9 cellular contexts compared by ENCODE assay signal in the genomic region with DNA sequence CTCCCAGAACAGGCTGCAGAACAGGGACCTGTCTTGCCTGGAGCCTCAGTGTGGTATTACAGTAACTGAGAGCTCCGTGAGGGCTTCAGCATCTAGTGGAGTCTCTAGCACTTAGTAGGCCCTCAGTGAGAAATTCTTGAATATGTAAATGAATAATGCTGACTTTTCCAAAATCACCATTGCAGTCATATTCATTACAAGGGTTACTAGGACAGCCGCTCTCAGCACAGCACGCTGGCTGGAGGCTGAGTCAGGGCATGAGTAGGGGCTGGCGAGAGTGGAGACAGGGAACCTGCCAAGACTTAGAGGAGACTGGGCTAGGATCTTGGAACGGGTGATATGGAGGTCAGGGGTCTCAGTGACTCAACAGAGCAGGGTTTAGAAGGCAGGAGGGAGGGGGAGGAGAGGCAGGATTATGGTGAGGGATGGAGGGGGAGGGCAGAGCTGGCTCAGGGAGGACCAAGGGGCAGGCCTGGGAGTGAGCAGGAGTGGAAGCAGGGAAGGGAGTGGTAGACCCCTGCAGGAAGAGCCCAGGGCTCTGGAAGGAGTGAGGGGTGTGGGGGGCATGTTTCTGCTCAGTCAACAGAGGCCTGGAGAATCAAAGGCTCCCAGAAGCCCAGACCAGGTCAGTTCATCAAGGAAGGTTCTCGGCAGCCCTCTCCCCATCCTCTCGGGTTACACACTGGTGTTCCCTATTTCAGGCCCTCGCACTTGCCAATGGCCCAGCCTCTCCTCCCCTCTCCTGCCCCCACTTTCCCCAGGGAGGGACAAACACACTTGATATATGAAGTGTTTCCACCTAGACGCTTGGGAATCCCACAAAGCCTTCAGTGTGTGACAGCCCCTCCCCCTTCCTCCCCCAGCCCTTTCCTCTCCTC. TPM values are rescaled to one million over a fixed set of nuclear protein-coding genes. Genes with fewer than 3 reads are reported as not detected.
DNase-seq lines count a peak whose midpoint lies in the region; ATAC-seq and TF ChIP-seq lines count a peak whose summit lies in the region.
"Had no signal": no experiment of that assay in that cellular context is flagged by ENCODE, and none has a peak within 500 bp of the region (broad histone marks: within the 10 kb centered on the region; RNA-seq: fewer than 3 reads in every experiment).

No MANE protein-coding gene starts in this region.

- no peak overlapping the region for H3K9ac ChIP-seq in HUES48 (ENCODE audit: low read depth, low read length)

- H3K27ac ChIP-seq in AG04450 (ENCODE audit: low read depth, low read length) (peak overlapping the region; percentile 70), HUES48 (ENCODE audit: low read depth, low read length) (peak overlapping the region; percentile 78), coronary artery (peak overlapping the region; percentile 74 to 89)
- H3K27ac ChIP-seq: VCaP had no signal

- no peaks in the 10 kb centered on the region for H3K36me3 ChIP-seq in HUES48 (ENCODE audit: control insufficient read depth, insufficient read depth, low read length)

- peak; percentile 89 for DNase-seq in AG04450 (ENCODE audit: low read depth, low spot score)
- DNase-seq in coronary artery (ENCODE audit: low spot score) = peak; percentile 92
- DNase-seq in mucosa of gallbladder (ENCODE audit: low spot score) = peak; percentile 56
- DNase-seq in NCI-H524 (lab: John Stamatoyannopoulos, UW) = no peak
- no peak for DNase-seq in Kasumi-1 (lab: John Stamatoyannopoulos, UW)

- H3K27me3 ChIP-seq in AG04450 (ENCODE audit: control insufficient read depth, insufficient read depth, low read length) (no peaks in the 10 kb centered on the region), HUES48 (ENCODE audit: control insufficient read depth, insufficient read depth, low read length) (no peaks in the 10 kb centered on the region)

- TF ChIP-seq CTCF in AG04450 (IDR thresholded peaks at IDR 0.05; ENCODE audit: low read depth, low read length) = no peak
- TF ChIP-seq CTCF in coronary artery (IDR thresholded peaks at IDR 0.05) = no peak

- CTCF ChIA-PET in AG04450 (lab: Charles Lee) = no interaction called here

- ATAC-seq in GM21825 (IDR thresholded peaks at IDR 0.05; ENCODE audit: unreplicated experiment) (no peak), HG02678 (IDR thresholded peaks at IDR 0.05; ENCODE audit: unreplicated experiment) (no peak)

- H3K9me3 ChIP-seq in AG04450 (ENCODE audit: control insufficient read depth, insufficient read depth, low read length) = no peaks in the 10 kb centered on the region; the same call in 1 of the 2 replicates
- no peaks in the 10 kb centered on the region for H3K9me3 ChIP-seq in HUES48 (ENCODE audit: control insufficient read depth, insufficient read depth, low read length)

- POLR2A ChIA-PET in AG04450 (lab: Yijun Ruan, JAX) = interaction anchor here (1.0 to 1.4 kb wide), 4 partner anchors 12 to 56 kb away, joined by 3 to 8 read pairs (median 6); no protein-coding TSS in a partner anchor

- peak overlapping the region; percentile 34; the same call in 1 of the 2 replicates for H3K4me3 ChIP-seq in AG04450 (ENCODE audit: low read depth, low read length)
- H3K4me3 ChIP-seq in HUES48 (ENCODE audit: low read depth, low read length) = no peak overlapping the region
- no peak overlapping the region for H3K4me3 ChIP-seq in coronary artery

- peaks cover 12% of the 10 kb centered on the region for H3K4me1 ChIP-seq in HUES48 (ENCODE audit: control insufficient read depth, insufficient read depth, low read length)

RNA-seq across cellular contexts. Expression of a gene that starts 42.3 kb away (rescaled TPM):
- polyA plus RNA-seq in AG04450 (2011; rRNA removed) = 49.4 and 73.4 TPM in 2 replicates
- polyA minus RNA-seq in AG04450 (2011; rRNA and poly(A)+ RNA removed) = 78.2 and 94.9 TPM in 2 replicates
- total RNA-seq in mucosa of gallbladder = 7.7 TPM

RNA-seq across cellular contexts. Expression of a gene that starts 56.7 kb away (rescaled TPM):
- polyA plus RNA-seq in AG04450 (2011; rRNA removed) = 0.21 and 0.36 TPM in 2 replicates
- 0.26 and 0.46 TPM in 2 replicates for polyA minus RNA-seq in AG04450 (2011; rRNA and poly(A)+ RNA removed)
- total RNA-seq in mucosa of gallbladder = not detected

Comparison
In these comparisons a context has a peak if more than half of its experiments do, and no peak if none do; other contexts are left out.
1. DNase-seq: peak in AG04450 (single experiment), coronary artery (single experiment) and mucosa of gallbladder (single experiment); none in NCI-H524 (0 of 2) and Kasumi-1 (0 of 2).
2. Peak in every context shown above with its lines, with median percentiles within 50 percentile points of each other: H3K27ac ChIP-seq.